8 cellular contexts compared by ENCODE assay signal in the genomic region with DNA sequence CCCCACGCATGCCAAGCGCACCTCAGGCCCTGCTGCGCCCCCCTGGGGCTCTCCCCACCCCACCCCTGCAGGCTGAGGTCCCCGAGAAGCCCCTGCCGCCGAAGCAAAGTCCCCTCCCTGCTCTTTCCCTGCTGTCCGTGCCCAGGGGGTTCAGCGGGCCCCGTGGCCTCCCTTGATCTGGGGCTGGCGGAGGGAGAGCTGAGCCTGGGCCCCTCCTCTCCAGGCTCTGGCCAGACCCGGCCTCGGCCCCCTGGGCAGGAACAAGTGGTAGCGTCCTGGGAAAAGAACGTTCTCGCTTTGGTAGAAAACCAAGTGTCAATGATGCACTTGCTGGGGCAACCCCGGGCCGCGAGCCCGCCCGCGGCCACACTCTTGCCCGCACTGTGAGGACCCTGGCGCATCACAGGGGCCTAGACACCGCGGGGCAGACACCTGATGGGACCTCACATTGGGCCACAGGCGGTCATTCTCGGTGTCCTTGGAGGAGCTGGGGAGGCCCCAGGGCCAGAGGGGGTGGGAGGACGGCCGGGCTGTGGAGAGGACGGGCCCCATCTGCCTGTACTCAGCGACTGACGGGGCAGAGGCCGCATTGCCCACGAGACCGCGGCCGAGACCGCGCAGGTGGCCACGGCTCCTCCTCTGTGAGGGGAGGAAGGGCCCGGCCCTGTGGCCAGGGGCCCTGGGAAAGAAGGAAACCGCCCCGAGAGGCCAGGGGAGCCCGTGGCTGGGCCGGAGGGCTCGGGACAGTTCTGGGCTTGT. TPM values are rescaled to one million over a fixed set of nuclear protein-coding genes. Genes with fewer than 3 reads are reported as not detected.
A peak's percentile ranks its signal among the peaks of the same experiment; 100 is the strongest.
DNase-seq lines count a peak whose midpoint lies in the region; TF ChIP-seq lines count a peak whose summit lies in the region.

No MANE protein-coding gene starts in this region.

- WGBS in trophoblast cell (ENCODE audit: extremely low coverage, insufficient coverage, insufficient read length), result no CpG with 5 or more reads among the region's 46 CpGs

- peak overlapping the region; percentile 75 for H4K91ac ChIP-seq in trophoblast cell (ENCODE audit: low read depth, low read length)

- DNase-seq in stimulated activated CD4-positive, alpha-beta T cell treated with anti-CD3 and anti-CD28 coated beads, Interleukin-1b, Interleukin-23, amount 100 ng/mL, for 48 hours, result peak; percentile 39
- no peak for DNase-seq in stimulated activated CD4-positive, alpha-beta T cell treated with anti-CD3 and anti-CD28 coated beads, Interleukin-12 subunit alpha, Interleukin-12 subunit beta, amount 100 ng/mL, for 4 hours
- DNase-seq in RKO (ENCODE audit: low spot score), result peak; percentile 51
- no peak for DNase-seq in epithelial cell of esophagus (ENCODE audit: low read depth)
- no peak for DNase-seq in trophoblast cell
- DNase-seq in NCI-H1436 (lab: John Stamatoyannopoulos, UW), result no peak
- DNase-seq in COLO829 (ENCODE audit: low spot score), result no peak
- no peak for DNase-seq in EL

- peak overlapping the region; percentile 24 for H2BK12ac ChIP-seq in trophoblast cell (ENCODE audit: low read length)

- peak overlapping the region; percentile 13 for H4K12ac ChIP-seq in trophoblast cell (ENCODE audit: low read depth, low read length)

- H3K27ac ChIP-seq in trophoblast cell (ENCODE audit: low read depth, low read length), result peak overlapping the region; percentile 55

- H3K14ac ChIP-seq in trophoblast cell (ENCODE audit: low read length), result peak overlapping the region; percentile 22

- H3K9ac ChIP-seq in trophoblast cell (ENCODE audit: low read length), result no peak overlapping the region

- H2BK5ac ChIP-seq in trophoblast cell (ENCODE audit: low read depth, low read length, poor library complexity), result peak overlapping the region; percentile 18

- peak overlapping the region; percentile 81 for H4K8ac ChIP-seq in trophoblast cell (ENCODE audit: low read depth, low read length)

- H3K79me1 ChIP-seq in trophoblast cell (ENCODE audit: low read length), result peaks cover 11% of the 10 kb centered on the region

- peaks cover 3% of the 10 kb centered on the region for H3K79me2 ChIP-seq in trophoblast cell (ENCODE audit: control insufficient read depth, insufficient read depth, low read length, poor library complexity)

- no peak overlapping the region for H3K23ac ChIP-seq in trophoblast cell (ENCODE audit: low read length)

- H3K9me3 ChIP-seq in trophoblast cell (ENCODE audit: insufficient read depth, low read depth, low read length), result no peaks in the 10 kb centered on the region

- H3K36me3 ChIP-seq in trophoblast cell (ENCODE audit: control insufficient read depth in 1 of 2, insufficient read depth in 2 of 2, low read length in 2 of 2), result peaks cover 0 to 20% of the 10 kb centered on the region in 2 experiments

- H3K4me3 ChIP-seq in epithelial cell of esophagus (ENCODE audit: low read length) (peak overlapping the region; percentile 50), trophoblast cell (ENCODE audit: low read depth, low read length) (peak overlapping the region; percentile 37)

- H3K4me2 ChIP-seq in trophoblast cell (ENCODE audit: low read length), result peak overlapping the region; percentile 80

- no peaks in the 10 kb centered on the region for H3K27me3 ChIP-seq in trophoblast cell (ENCODE audit: insufficient read depth, low read length)

- TF ChIP-seq CTCF in epithelial cell of esophagus (IDR thresholded peaks at IDR 0.05; ENCODE audit: insufficient read depth, low read depth, low read length, missing control alignments), result no peak

- H2AK5ac ChIP-seq in trophoblast cell (ENCODE audit: low read length), result peak overlapping the region; percentile 59

- H3K18ac ChIP-seq in trophoblast cell (ENCODE audit: low read length), result peak overlapping the region; percentile 75

- H2BK120ac ChIP-seq in trophoblast cell (ENCODE audit: insufficient read depth, low read length, poor library complexity), result peak overlapping the region; percentile 44

- peaks cover 16 to 21% of the 10 kb centered on the region in 2 experiments for H3K4me1 ChIP-seq in trophoblast cell (ENCODE audit: control insufficient read depth in 1 of 2, insufficient read depth in 2 of 2, low read length in 2 of 2)

- peak overlapping the region; percentile 35 for H3K4ac ChIP-seq in trophoblast cell (ENCODE audit: low read depth, low read length)

- H2AFZ ChIP-seq in trophoblast cell (ENCODE audit: insufficient read depth, low read length, poor library complexity), result peak overlapping the region; percentile 6

RNA-seq across cellular contexts. Expression of a gene that starts 29.0 kb away (rescaled TPM):
- 795 and 804 TPM in 2 replicates for polyA plus RNA-seq in trophoblast cell (2013)

RNA-seq across cellular contexts. Expression of a gene that starts 37.6 kb away (rescaled TPM):
- polyA plus RNA-seq in trophoblast cell (2013), result 192 and 197 TPM in 2 replicates

RNA-seq across cellular contexts. Expression of a gene that starts 41.3 kb away (rescaled TPM):
- 21.2 and 22.5 TPM in 2 replicates for polyA plus RNA-seq in trophoblast cell (2013)

Comparison
In these comparisons a context has a peak if more than half of its experiments do, and no peak if none do; other contexts are left out.
1. DNase-seq: peak in stimulated activated CD4-positive, alpha-beta T cell treated with anti-CD3 and anti-CD28 coated beads, Interleukin-1b, Interleukin-23, amount 100 ng/mL, for 48 hours (single experiment) and RKO (single experiment); none in stimulated activated CD4-positive, alpha-beta T cell treated with anti-CD3 and anti-CD28 coated beads, Interleukin-12 subunit alpha, Interleukin-12 subunit beta, amount 100 ng/mL, for 4 hours (single experiment), epithelial cell of esophagus (single experiment), trophoblast cell (0 of 2), NCI-H1436 (single experiment), COLO829 (single experiment) and EL (single experiment).